In genomic region chr7:32892521-32893224, GRCh38 we compare ENCODE assay signal across 2 cellular contexts.
TF ChIP-seq lines count a peak whose summit lies in the region.

No MANE protein-coding gene starts in this region.

TF ChIP-seq in GM23338, 12 proteins besides CTCF, POLR2A, EP300 and RAD21 (continued from another document):
- TF ChIP-seq REST (IDR thresholded peaks at IDR 0.05; ENCODE audit: unreplicated experiment) (no peak), POLR2AphosphoS5 (IDR thresholded peaks at IDR 0.05; ENCODE audit: low read depth) (peak; percentile 9; the same call in 1 of the 2 replicates), JUNB (IDR thresholded peaks at IDR 0.05; ENCODE audit: unreplicated experiment) (no peak), EZH2 (IDR thresholded peaks at IDR 0.05; ENCODE audit: low read depth, unreplicated experiment) (no peak)

TF ChIP-seq in WTC11, 78 proteins besides CTCF, POLR2A, EP300 and RAD21 (continued from another document):
- 0 out of 2 replicates have a peak, but pooled peaks have one; percentile 51 for TF ChIP-seq ZBTB43 (CRISPR knock-in tag; IDR thresholded peaks at IDR 0.05)
